In the genomic region with DNA sequence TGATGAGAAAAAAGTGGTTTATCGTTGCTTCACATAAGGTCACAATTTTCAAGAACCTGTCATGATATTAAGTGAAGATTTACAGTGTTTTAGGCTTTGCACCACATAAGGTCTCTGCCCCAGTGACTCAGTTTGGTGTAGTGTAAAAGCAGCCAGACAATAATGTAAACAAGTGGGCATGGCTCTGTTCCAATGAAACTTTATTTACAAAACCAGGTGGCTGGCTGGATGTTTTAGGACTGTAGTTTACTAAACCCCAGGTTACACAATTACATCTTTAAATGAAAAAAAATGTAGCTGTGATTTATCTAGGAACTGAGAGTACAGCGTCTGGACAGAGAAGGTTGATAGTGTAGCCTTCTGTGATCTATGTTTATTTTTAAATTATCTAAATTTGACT, we compare ENCODE assay signal across 1 cellular context.
TF ChIP-seq lines count a peak whose summit lies in the region.

No MANE protein-coding gene starts in this region.

TF ChIP-seq in endothelial cell of umbilical vein, 7 proteins besides CTCF, POLR2A, EP300 and RAD21:
- TF ChIP-seq, protein P1, sequence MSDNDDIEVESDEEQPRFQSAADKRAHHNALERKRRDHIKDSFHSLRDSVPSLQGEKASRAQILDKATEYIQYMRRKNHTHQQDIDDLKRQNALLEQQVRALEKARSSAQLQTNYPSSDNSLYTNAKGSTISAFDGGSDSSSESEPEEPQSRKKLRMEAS (IDR thresholded peaks at IDR 0.05; ENCODE audit: insufficient read depth, insufficient read length) = no peak
- TF ChIP-seq GATA2 (IDR thresholded peaks at IDR 0.05; ENCODE audit: insufficient read depth, insufficient read length, low read depth, low read length) (no peak), EZH2 (IDR thresholded peaks at IDR 0.05; ENCODE audit: borderline replicate concordance, low read depth, low read length, severe bottlenecking) (no peak), MYC (IDR thresholded peaks at IDR 0.05; ENCODE audit: low read depth, low read length) (no peak), JUN (IDR thresholded peaks at IDR 0.05; ENCODE audit: borderline replicate concordance, insufficient read depth, insufficient read length, low read depth) (no peak), FOS (IDR thresholded peaks at IDR 0.05; ENCODE audit: borderline replicate concordance, insufficient read depth, low read length) (no peak), POLR2AphosphoS5 (IDR thresholded peaks at IDR 0.05; ENCODE audit: insufficient read depth, low read depth, low read length) (no peak)
